ENCODE assay signal across 15 cellular contexts in genomic region chr21:35178812-35179211, GRCh38.
A peak's percentile ranks its signal among the peaks of the same experiment; 100 is the strongest.
DNase-seq lines count a peak whose midpoint lies in the region; ATAC-seq, FAIRE-seq and TF ChIP-seq lines count a peak whose summit lies in the region.
"Had no signal": no experiment of that assay in that cellular context is flagged by ENCODE, and none has a peak within 500 bp of the region (broad histone marks: within the 10 kb centered on the region; RNA-seq: fewer than 3 reads in every experiment).

No MANE protein-coding gene starts in this region.

- H3K9ac ChIP-seq in mammary epithelial cell (ENCODE audit: insufficient read depth, low read length), result no peak overlapping the region
- no peak overlapping the region for H3K9ac ChIP-seq in fibroblast of lung (ENCODE audit: insufficient read depth, low read length)

- no peaks in the 10 kb centered on the region for H3K36me3 Mint-ChIP-seq in chondrocyte (ENCODE audit: low read depth)

- peaks cover 13% of the 10 kb centered on the region for H3K9me3 Mint-ChIP-seq in chondrocyte (ENCODE audit: low read depth)

- no peak for TF ChIP-seq POLR2A in breast epithelium (IDR thresholded peaks at IDR 0.05)

- TF ChIP-seq CTCF in mammary epithelial cell (conservative IDR thresholded peaks at IDR 0.05 in 1 of 2, IDR thresholded peaks at IDR 0.05 in 1 of 2; ENCODE audit: extremely low read depth in 1 of 2, insufficient read depth in 1 of 2, low read depth in 1 of 2, low read length in 2 of 2) (no peak), breast epithelium (IDR thresholded peaks at IDR 0.05) (no peak), RWPE2 (IDR thresholded peaks at IDR 0.05; ENCODE audit: poor library complexity, severe bottlenecking) (no peak), fibroblast of lung (conservative IDR thresholded peaks at IDR 0.05 in 1 of 2, IDR thresholded peaks at IDR 0.05 in 1 of 2; ENCODE audit: low read depth in 1 of 2, low read length in 2 of 2) (no peak), chondrocyte (IDR thresholded peaks at IDR 0.05) (no peak)

- no peaks in the 10 kb centered on the region for H3K36me3 ChIP-seq in mammary epithelial cell (ENCODE audit: insufficient read depth, low read length)
- no peaks in the 10 kb centered on the region for H3K36me3 ChIP-seq in breast epithelium
- no peaks in the 10 kb centered on the region for H3K36me3 ChIP-seq in RWPE2 (ENCODE audit: low read depth)
- H3K36me3 ChIP-seq in fibroblast of lung (ENCODE audit: control insufficient read depth, insufficient read depth, low read length), result no peaks in the 10 kb centered on the region
- H3K36me3 ChIP-seq: colonic mucosa, HAP-1 had no signal

- in situ Hi-C loops in mammary epithelial cell (cut with MboI; ENCODE audit: low sequenced_read_pairs in 2 of 2), result no loop called here

- H3K79me2 ChIP-seq in mammary epithelial cell (ENCODE audit: insufficient read depth, low read length) (no peaks in the 10 kb centered on the region), fibroblast of lung (ENCODE audit: control insufficient read depth, insufficient read depth, low read length) (no peaks in the 10 kb centered on the region)

- H3K4me2 ChIP-seq in mammary epithelial cell (ENCODE audit: insufficient read depth, low read depth, low read length), result no peak overlapping the region
- no peak overlapping the region for H3K4me2 ChIP-seq in fibroblast of lung (ENCODE audit: extremely low read depth, insufficient read depth, low read length)

- H3K9me3 ChIP-seq in mammary epithelial cell (replicated peaks; ENCODE audit: insufficient read depth, low read length) (peaks cover 8% of the 10 kb centered on the region), breast epithelium (no peaks in the 10 kb centered on the region), RWPE2 (ENCODE audit: severe bottlenecking) (no peaks in the 10 kb centered on the region), fibroblast of lung (ENCODE audit: control insufficient read depth, insufficient read depth, low read depth, low read length) (no peaks in the 10 kb centered on the region)
- H3K9me3 ChIP-seq: colonic mucosa had no signal

- FAIRE-seq in urothelium cell line (lab: Jason Lieb, UNC), result no peak

- no peak overlapping the region for H3K4me3 Mint-ChIP-seq in chondrocyte (ENCODE audit: unreplicated experiment)
- H3K4me3 Mint-ChIP-seq: activated naive CD8-positive, alpha-beta T cell treated with anti-CD3 and anti-CD28 coated beads, Interleukin-2, amount 10 ng/mL, durations not matched to agents 7 days and 5 days had no signal

- no peaks in the 10 kb centered on the region for H3K27me3 ChIP-seq in mammary epithelial cell (ENCODE audit: insufficient read depth, low read length)
- no peaks in the 10 kb centered on the region for H3K27me3 ChIP-seq in breast epithelium
- H3K27me3 ChIP-seq in RWPE2 (ENCODE audit: insufficient read depth, poor library complexity, severe bottlenecking), result no peaks in the 10 kb centered on the region
- H3K27me3 ChIP-seq in fibroblast of lung (ENCODE audit: control insufficient read depth, insufficient read depth, low read length), result no peaks in the 10 kb centered on the region
- H3K27me3 ChIP-seq: colonic mucosa had no signal

- ATAC-seq in RWPE2 (ENCODE audit: low read depth), result peak; percentile 78
- ATAC-seq in HG02763 (IDR thresholded peaks at IDR 0.05; ENCODE audit: unreplicated experiment), result no peak

- dilution Hi-C loops in mammary epithelial cell (cut with HindIII; ENCODE audit: low sequenced_read_pairs), result no loop called here

- H3K27ac Mint-ChIP-seq in chondrocyte (ENCODE audit: unreplicated experiment), result no peak overlapping the region
- H3K27ac Mint-ChIP-seq: activated naive CD8-positive, alpha-beta T cell treated with anti-CD3 and anti-CD28 coated beads, Interleukin-2, amount 10 ng/mL, durations not matched to agents 7 days and 5 days; progenitor cell of endocrine pancreas had no signal

- 0% methylated on average over 1 of the region's 1 CpG for WGBS in mammary epithelial cell (ENCODE audit: low coverage, missing lambda C conversion rate)

- no peaks in the 10 kb centered on the region for H3K27me3 Mint-ChIP-seq in chondrocyte (ENCODE audit: low read depth)
- H3K27me3 Mint-ChIP-seq: activated naive CD8-positive, alpha-beta T cell treated with anti-CD3 and anti-CD28 coated beads, Interleukin-2, amount 10 ng/mL, durations not matched to agents 7 days and 5 days; progenitor cell of endocrine pancreas had no signal

- intact Hi-C loops in mammary epithelial cell (cut with micrococcal nuclease) (loop anchor here (1.0 to 5.0 kb wide), 3 partner anchors 38 to 132 kb away; partner anchors contain the start of gene RUNX1), breast epithelium (cut with DNase I; ENCODE audit: low total_unique reads) (no loop called here)

- H3K4me1 ChIP-seq in mammary epithelial cell (ENCODE audit: insufficient read depth, low read length) (peaks cover 28% of the 10 kb centered on the region), breast epithelium (no peaks in the 10 kb centered on the region), RWPE2 (ENCODE audit: insufficient read depth, poor library complexity, severe bottlenecking) (peaks cover 20% of the 10 kb centered on the region), fibroblast of lung (ENCODE audit: control insufficient read depth, extremely low read depth, insufficient read depth, low read length) (peaks cover 9% of the 10 kb centered on the region)
- H3K4me1 ChIP-seq: colonic mucosa, HAP-1 had no signal

- H3K4me3 ChIP-seq in mammary epithelial cell (replicated peaks in 1 of 3; ENCODE audit: insufficient read depth in 1 of 3, low read depth in 2 of 3, low read length in 3 of 3), result no peak overlapping the region
- H3K4me3 ChIP-seq in breast epithelium, result no peak overlapping the region
- H3K4me3 ChIP-seq in RWPE2 (ENCODE audit: severe bottlenecking), result no peak overlapping the region
- H3K4me3 ChIP-seq in fibroblast of lung (replicated peaks in 1 of 4; ENCODE audit: control extremely low read depth in 1 of 4, insufficient read depth in 1 of 4, low read depth in 3 of 4, low read length in 4 of 4), result no peak overlapping the region
- H3K4me3 ChIP-seq: colonic mucosa, HAP-1, SK-N-MC had no signal

- H4K20me1 ChIP-seq in mammary epithelial cell (ENCODE audit: insufficient read depth, low read length) (no peaks in the 10 kb centered on the region), fibroblast of lung (ENCODE audit: control insufficient read depth, extremely low read depth, insufficient read depth, low read length) (no peaks in the 10 kb centered on the region)

- H3K27ac ChIP-seq in mammary epithelial cell (ENCODE audit: insufficient read depth, low read depth, low read length), result peak overlapping the region; percentile 92
- no peak overlapping the region for H3K27ac ChIP-seq in breast epithelium
- H3K27ac ChIP-seq in RWPE2 (ENCODE audit: poor library complexity, severe bottlenecking), result peak overlapping the region; percentile 32
- no peak overlapping the region for H3K27ac ChIP-seq in fibroblast of lung (ENCODE audit: insufficient read depth, low read length)
- H3K27ac ChIP-seq: colonic mucosa, SK-N-MC had no signal

- H2AFZ ChIP-seq in mammary epithelial cell (ENCODE audit: low read depth, low read length) (no peak overlapping the region), fibroblast of lung (ENCODE audit: low read length) (no peak overlapping the region)

- no peaks in the 10 kb centered on the region for H3K4me1 Mint-ChIP-seq in chondrocyte (ENCODE audit: low read depth)
- H3K4me1 Mint-ChIP-seq: activated naive CD8-positive, alpha-beta T cell treated with anti-CD3 and anti-CD28 coated beads, Interleukin-2, amount 10 ng/mL, durations not matched to agents 7 days and 5 days had no signal

- CTCF ChIA-PET in mammary epithelial cell (lab: Charles Lee; ENCODE audit: low non-redundant PET), result no interaction called here

- DNase-seq in mammary epithelial cell, result peak; percentile 92
- DNase-seq in breast epithelium (ENCODE audit: low spot score in 2 of 2), result no peak
- DNase-seq in RWPE2 (ENCODE audit: low spot score), result no peak
- peak; percentile 38 to 69 for DNase-seq in fibroblast of lung (ENCODE audit: low read depth in 2 of 2)
- peak; percentile 16 for DNase-seq in urothelium cell line (ENCODE audit: low spot score)
- DNase-seq in chondrocyte (ENCODE audit: low spot score), result no peak
- no peak for DNase-seq in anterior cingulate cortex (lab: John Stamatoyannopoulos, UW)
- DNase-seq: activated naive CD8-positive, alpha-beta T cell treated with anti-CD3 and anti-CD28 coated beads, Interleukin-2, amount 10 ng/mL, durations not matched to agents 7 days and 5 days; colonic mucosa; NCI-H1436; stimulated activated naive CD4-positive, alpha-beta T cell had no signal

- no TSS peak for BruUV-seq in mammary epithelial cell (replicated peaks; lab: Mats Ljungman, UMichigan)

Comparison
In these comparisons a context has a peak if more than half of its experiments do, and no peak if none do; other contexts are left out.
1. DNase-seq: peak in mammary epithelial cell (single experiment), fibroblast of lung (2 of 2) and urothelium cell line (single experiment); none in breast epithelium (0 of 2), RWPE2 (single experiment), chondrocyte (single experiment) and anterior cingulate cortex (0 of 58).
2. H3K27ac ChIP-seq: peak in mammary epithelial cell (single experiment) and RWPE2 (single experiment); none in breast epithelium (0 of 2) and fibroblast of lung (single experiment).